Comparison of ENCODE assay signal across 17 cellular contexts in the genomic region with DNA sequence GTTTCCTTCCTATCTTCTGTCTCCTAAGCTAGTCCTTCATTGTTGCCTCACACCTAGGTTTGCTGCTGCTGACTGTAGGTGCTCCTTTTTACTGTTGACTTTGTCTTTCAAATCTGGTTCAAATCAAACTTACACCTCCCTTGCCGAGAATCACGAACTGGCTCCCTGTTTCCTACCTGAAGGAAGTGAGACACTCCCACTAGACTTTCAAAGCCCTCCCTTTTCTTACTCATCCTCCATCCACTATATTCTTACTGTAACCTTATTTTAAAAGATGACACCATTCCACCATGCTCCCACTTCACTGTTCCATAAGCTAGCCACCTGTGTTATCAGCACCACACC. TPM values are rescaled to one million over a fixed set of nuclear protein-coding genes. Genes with fewer than 3 reads are reported as not detected.
DNase-seq lines count a peak whose midpoint lies in the region; ATAC-seq, FAIRE-seq and TF ChIP-seq lines count a peak whose summit lies in the region.
"Had no signal": no experiment of that assay in that cellular context is flagged by ENCODE, and none has a peak within 500 bp of the region (broad histone marks: within the 10 kb centered on the region; RNA-seq: fewer than 3 reads in every experiment).

No MANE protein-coding gene starts in this region.

- no peaks in the 10 kb centered on the region for H3K79me1 ChIP-seq in mesenchymal stem cell (replicated peaks; ENCODE audit: low read length, poor library complexity, severe bottlenecking)

- ATAC-seq in GM19467 (IDR thresholded peaks at IDR 0.05; ENCODE audit: unreplicated experiment): no peak
- ATAC-seq: heart left ventricle had no signal

- no peak overlapping the region for H4K8ac ChIP-seq in mesenchymal stem cell (ENCODE audit: low read length)

- no peak overlapping the region for H3K4me2 ChIP-seq in mesenchymal stem cell (ENCODE audit: low read length, poor library complexity, severe bottlenecking)

- CTCF ChIA-PET in activated CD4-positive, alpha-beta T cell treated with anti-CD3 and anti-CD28 coated beads, Interleukin-2, amount 10 ng/mL, durations not matched to agents 7 days and 5 days (lab: Charles Lee): no interaction called here

- no peaks in the 10 kb centered on the region for H3K4me1 Mint-ChIP-seq in activated CD4-positive, alpha-beta T cell treated with anti-CD3 and anti-CD28 coated beads, Interleukin-2, amount 10 ng/mL, durations not matched to agents 7 days and 5 days
- H3K4me1 Mint-ChIP-seq in activated T-helper 2 cell treated with anti-CD3 and anti-CD28 coated beads, Interferon-gamma antibody, Interleukin-2, Interleukin-4, amounts not matched to agents 10 μg/mL and 5 μg/mL and 100 μg/mL, durations not matched to agents 14 hours and 24 hours and 36 hours (ENCODE audit: low read depth): no peaks in the 10 kb centered on the region
- H3K4me1 Mint-ChIP-seq: activated CD4-positive, alpha-beta memory T cell treated with anti-CD3 and anti-CD28 coated beads, Interleukin-2, amount 10 ng/mL, durations not matched to agents 7 days and 5 days; CD4-positive, alpha-beta memory T cell; naive B cell had no signal

- no peak overlapping the region for H2BK15ac ChIP-seq in mesenchymal stem cell (ENCODE audit: low read depth, poor library complexity, severe bottlenecking)

- H2BK5ac ChIP-seq in mesenchymal stem cell (ENCODE audit: low read depth, low read length, poor library complexity, severe bottlenecking): no peak overlapping the region

- POLR2A ChIA-PET in activated CD4-positive, alpha-beta T cell treated with anti-CD3 and anti-CD28 coated beads, Interleukin-2, amount 10 ng/mL, durations not matched to agents 7 days and 5 days (lab: Charles Lee): no interaction called here

- intact Hi-C loops in activated T-helper 2 cell treated with anti-CD3 and anti-CD28 coated beads, Interferon-gamma antibody, Interleukin-2, Interleukin-4, amounts not matched to agents 10 μg/mL and 5 μg/mL and 100 μg/mL, durations not matched to agents 14 hours and 24 hours and 36 hours (cut with micrococcal nuclease): no loop called here

- no peaks in the 10 kb centered on the region for H3K9me3 Mint-ChIP-seq in activated CD4-positive, alpha-beta T cell treated with anti-CD3 and anti-CD28 coated beads, Interleukin-2, amount 10 ng/mL, durations not matched to agents 7 days and 5 days
- H3K9me3 Mint-ChIP-seq in activated T-helper 2 cell treated with anti-CD3 and anti-CD28 coated beads, Interferon-gamma antibody, Interleukin-2, Interleukin-4, amounts not matched to agents 10 μg/mL and 5 μg/mL and 100 μg/mL, durations not matched to agents 14 hours and 24 hours and 36 hours: no peaks in the 10 kb centered on the region
- H3K9me3 Mint-ChIP-seq: activated CD4-positive, alpha-beta memory T cell treated with anti-CD3 and anti-CD28 coated beads, Interleukin-2, amount 10 ng/mL, durations not matched to agents 7 days and 5 days; CD4-positive, alpha-beta memory T cell; naive B cell had no signal

- no peaks in the 10 kb centered on the region for H3K36me3 Mint-ChIP-seq in activated CD4-positive, alpha-beta T cell treated with anti-CD3 and anti-CD28 coated beads, Interleukin-2, amount 10 ng/mL, durations not matched to agents 7 days and 5 days (ENCODE audit: low read depth)
- H3K36me3 Mint-ChIP-seq in activated T-helper 2 cell treated with anti-CD3 and anti-CD28 coated beads, Interferon-gamma antibody, Interleukin-2, Interleukin-4, amounts not matched to agents 10 μg/mL and 5 μg/mL and 100 μg/mL, durations not matched to agents 14 hours and 24 hours and 36 hours (ENCODE audit: low read depth): no peaks in the 10 kb centered on the region
- H3K36me3 Mint-ChIP-seq: CD4-positive, alpha-beta memory T cell; naive B cell had no signal

- H3K27ac Mint-ChIP-seq in activated CD4-positive, alpha-beta T cell treated with anti-CD3 and anti-CD28 coated beads, Interleukin-2, amount 10 ng/mL, durations not matched to agents 7 days and 5 days: no peak overlapping the region
- H3K27ac Mint-ChIP-seq in activated T-helper 2 cell treated with anti-CD3 and anti-CD28 coated beads, Interferon-gamma antibody, Interleukin-2, Interleukin-4, amounts not matched to agents 10 μg/mL and 5 μg/mL and 100 μg/mL, durations not matched to agents 14 hours and 24 hours and 36 hours: no peak overlapping the region
- H3K27ac Mint-ChIP-seq: activated CD4-positive, alpha-beta memory T cell treated with anti-CD3 and anti-CD28 coated beads, Interleukin-2, amount 10 ng/mL, durations not matched to agents 7 days and 5 days; CD4-positive, alpha-beta memory T cell; naive B cell had no signal

- no peaks in the 10 kb centered on the region for H3K27me3 ChIP-seq in ACC112 (ENCODE audit: insufficient read depth, low read length)
- H3K27me3 ChIP-seq in bronchial epithelial cell (ENCODE audit: control insufficient read depth, insufficient read depth, low read length): no peaks in the 10 kb centered on the region
- H3K27me3 ChIP-seq in mesenchymal stem cell (ENCODE audit: control insufficient read depth in 1 of 2, insufficient read depth in 1 of 2, low read length in 2 of 2): no peaks in the 10 kb centered on the region

- H4K91ac ChIP-seq in mesenchymal stem cell (ENCODE audit: low read length): no peak overlapping the region

- no peak overlapping the region for H3K4me3 Mint-ChIP-seq in activated CD4-positive, alpha-beta T cell treated with anti-CD3 and anti-CD28 coated beads, Interleukin-2, amount 10 ng/mL, durations not matched to agents 7 days and 5 days
- no peak overlapping the region for H3K4me3 Mint-ChIP-seq in activated T-helper 2 cell treated with anti-CD3 and anti-CD28 coated beads, Interferon-gamma antibody, Interleukin-2, Interleukin-4, amounts not matched to agents 10 μg/mL and 5 μg/mL and 100 μg/mL, durations not matched to agents 14 hours and 24 hours and 36 hours (ENCODE audit: low read depth)
- H3K4me3 Mint-ChIP-seq: activated CD4-positive, alpha-beta memory T cell treated with anti-CD3 and anti-CD28 coated beads, Interleukin-2, amount 10 ng/mL, durations not matched to agents 7 days and 5 days; CD4-positive, alpha-beta memory T cell; naive B cell had no signal

- H3K4me1 ChIP-seq in ACC112 (ENCODE audit: control insufficient read depth, insufficient read depth, low read length, unreplicated experiment) (peaks cover 28% of the 10 kb centered on the region), mesenchymal stem cell (ENCODE audit: control insufficient read depth, insufficient read depth, low read depth, low read length) (peaks cover 6% of the 10 kb centered on the region)
- H3K4me1 ChIP-seq: heart left ventricle had no signal

- H3K4ac ChIP-seq in mesenchymal stem cell (ENCODE audit: low read depth in 1 of 2, low read length in 2 of 2): no peak overlapping the region

- H3K18ac ChIP-seq in mesenchymal stem cell (ENCODE audit: low read depth in 1 of 2, low read length in 2 of 2): no peak overlapping the region

- DNase-seq in NCI-H226 (peak; percentile 29), bronchial epithelial cell (ENCODE audit: low read depth) (peak; percentile 79), mesenchymal stem cell (no peak), HCEC 1CT (no peak)
- DNase-seq in activated CD4-positive, alpha-beta T cell treated with anti-CD3 and anti-CD28 coated beads, Interleukin-2, amount 10 ng/mL, durations not matched to agents 7 days and 5 days: no peak
- no peak for DNase-seq in activated T-helper 2 cell treated with anti-CD3 and anti-CD28 coated beads, Interferon-gamma antibody, Interleukin-2, Interleukin-4, amounts not matched to agents 10 μg/mL and 5 μg/mL and 100 μg/mL, durations not matched to agents 14 hours and 24 hours and 36 hours (ENCODE audit: low spot score)
- DNase-seq: activated CD4-positive, alpha-beta memory T cell treated with anti-CD3 and anti-CD28 coated beads, Interleukin-2, amount 10 ng/mL, durations not matched to agents 7 days and 5 days; CD4-positive, alpha-beta memory T cell; cortex of kidney; heart left ventricle; naive B cell; NCI-H1048; NCI-H2171 had no signal

- peak overlapping the region; percentile 66; the same call in 1 of the 2 replicates for H3K27ac ChIP-seq in ACC112 (ENCODE audit: low read depth, low read length)
- peak overlapping the region; percentile 84 for H3K27ac ChIP-seq in mesenchymal stem cell (ENCODE audit: low read length, poor library complexity, severe bottlenecking)
- H3K27ac ChIP-seq: heart left ventricle had no signal

- no peak overlapping the region for H3K9ac ChIP-seq in mesenchymal stem cell (ENCODE audit: low read length)

- H2AFZ ChIP-seq in ACC112 (ENCODE audit: low read length, unreplicated experiment) (no peak overlapping the region), mesenchymal stem cell (ENCODE audit: low read depth, low read length) (peak overlapping the region; percentile 62)

- H3K79me2 ChIP-seq in ACC112 (ENCODE audit: control insufficient read depth, insufficient read depth, low read length, unreplicated experiment): no peaks in the 10 kb centered on the region

- H2BK12ac ChIP-seq in mesenchymal stem cell (ENCODE audit: low read length in 2 of 2): no peak overlapping the region

- H3K23ac ChIP-seq in mesenchymal stem cell (ENCODE audit: low read length in 2 of 2): no peak overlapping the region

- H2AK5ac ChIP-seq in mesenchymal stem cell (ENCODE audit: low read length, severe bottlenecking): peak overlapping the region; percentile 19

- H2BK120ac ChIP-seq in mesenchymal stem cell (ENCODE audit: low read depth, low read length): no peak overlapping the region

- peak overlapping the region; percentile 39; the same call in 1 of the 2 replicates for H3K4me3 ChIP-seq in ACC112 (ENCODE audit: low read depth, low read length)
- H3K4me3 ChIP-seq in bronchial epithelial cell (ENCODE audit: low read depth, low read length): no peak overlapping the region
- H3K4me3 ChIP-seq in mesenchymal stem cell (ENCODE audit: insufficient read depth in 1 of 2, low read depth in 1 of 2, low read length in 2 of 2): no peak overlapping the region
- H3K4me3 ChIP-seq: heart left ventricle had no signal

- peaks cover 3% of the 10 kb centered on the region for H3K27me3 Mint-ChIP-seq in activated CD4-positive, alpha-beta T cell treated with anti-CD3 and anti-CD28 coated beads, Interleukin-2, amount 10 ng/mL, durations not matched to agents 7 days and 5 days
- peaks cover 11% of the 10 kb centered on the region for H3K27me3 Mint-ChIP-seq in activated T-helper 2 cell treated with anti-CD3 and anti-CD28 coated beads, Interferon-gamma antibody, Interleukin-2, Interleukin-4, amounts not matched to agents 10 μg/mL and 5 μg/mL and 100 μg/mL, durations not matched to agents 14 hours and 24 hours and 36 hours (ENCODE audit: low read depth)

- H3K36me3 ChIP-seq in ACC112 (ENCODE audit: insufficient read depth, low read length): no peaks in the 10 kb centered on the region
- H3K36me3 ChIP-seq in bronchial epithelial cell (ENCODE audit: control insufficient read depth, insufficient read depth, low read length): no peaks in the 10 kb centered on the region
- H3K36me3 ChIP-seq in mesenchymal stem cell (ENCODE audit: control insufficient read depth in 1 of 2, insufficient read depth in 2 of 2, low read depth in 1 of 2, low read length in 2 of 2): no peaks in the 10 kb centered on the region
- H3K36me3 ChIP-seq: heart left ventricle had no signal

- 51% methylated on average over 2 of the region's 2 CpGs for WGBS in mesenchymal stem cell

- no peak for TF ChIP-seq CTCF in bronchial epithelial cell (IDR thresholded peaks at IDR 0.05; ENCODE audit: insufficient read depth, low read length, severe bottlenecking)

- H3K14ac ChIP-seq in mesenchymal stem cell (ENCODE audit: low read length in 2 of 2): no peak overlapping the region

- no peaks in the 10 kb centered on the region for H3K9me3 ChIP-seq in mesenchymal stem cell (ENCODE audit: control insufficient read depth, low read length)
- H3K9me3 ChIP-seq: heart left ventricle had no signal

- FAIRE-seq in bronchial epithelial cell (lab: Jason Lieb, UNC): no peak
- FAIRE-seq: A204.1, TTC549 had no signal

RNA-seq across cellular contexts. Expression of a gene that starts 10.5 kb away (rescaled TPM):
- 76.9 and 109 TPM in 2 replicates for total RNA-seq in bronchial epithelial cell
- polyA plus RNA-seq in mesenchymal stem cell (2013, experiment 1 of 2): 1.1 TPM
- 1.4 TPM for polyA plus RNA-seq in mesenchymal stem cell (2013, experiment 2 of 2)
- 1 to 10 TPM; 3.9 to 4.6 TPM for total RNA-seq in activated CD4-positive, alpha-beta T cell treated with anti-CD3 and anti-CD28 coated beads, Interleukin-2, amount 10 ng/mL, durations not matched to agents 7 days and 5 days
- total RNA-seq in activated T-helper 2 cell treated with anti-CD3 and anti-CD28 coated beads, Interferon-gamma antibody, Interleukin-2, Interleukin-4, amounts not matched to agents 10 μg/mL and 5 μg/mL and 100 μg/mL, durations not matched to agents 14 hours and 24 hours and 36 hours: 0.11 and 0.21 TPM in 2 replicates

RNA-seq across cellular contexts. Expression of a gene that starts 56.9 kb away (rescaled TPM):
- 21.9 and 26.1 TPM in 2 replicates for total RNA-seq in bronchial epithelial cell
- 15.0 TPM for polyA plus RNA-seq in mesenchymal stem cell (2013, experiment 1 of 2)
- 16.4 TPM for polyA plus RNA-seq in mesenchymal stem cell (2013, experiment 2 of 2)
- 10 to 100 TPM; 27.1 to 30.7 TPM for total RNA-seq in activated CD4-positive, alpha-beta T cell treated with anti-CD3 and anti-CD28 coated beads, Interleukin-2, amount 10 ng/mL, durations not matched to agents 7 days and 5 days
- total RNA-seq in activated T-helper 2 cell treated with anti-CD3 and anti-CD28 coated beads, Interferon-gamma antibody, Interleukin-2, Interleukin-4, amounts not matched to agents 10 μg/mL and 5 μg/mL and 100 μg/mL, durations not matched to agents 14 hours and 24 hours and 36 hours: 49.5 and 49.7 TPM in 2 replicates

Comparison
In these comparisons a context has a peak if more than half of its experiments do, and no peak if none do; other contexts are left out.
1. DNase-seq: peak in NCI-H226 (single experiment) and bronchial epithelial cell (single experiment); none in mesenchymal stem cell (single experiment), activated CD4-positive, alpha-beta T cell treated with anti-CD3 and anti-CD28 coated beads, Interleukin-2, amount 10 ng/mL, durations not matched to agents 7 days and 5 days (single experiment), HCEC 1CT (single experiment) and activated T-helper 2 cell treated with anti-CD3 and anti-CD28 coated beads, Interferon-gamma antibody, Interleukin-2, Interleukin-4, amounts not matched to agents 10 μg/mL and 5 μg/mL and 100 μg/mL, durations not matched to agents 14 hours and 24 hours and 36 hours (single experiment).
2. RNA of a gene that starts 10.5 kb away (total RNA-seq): 76.9 to 109 TPM in bronchial epithelial cell; 3.9 to 4.6 TPM in activated CD4-positive, alpha-beta T cell treated with anti-CD3 and anti-CD28 coated beads, Interleukin-2, amount 10 ng/mL, durations not matched to agents 7 days and 5 days and 0.11 to 0.21 TPM in activated T-helper 2 cell treated with anti-CD3 and anti-CD28 coated beads, Interferon-gamma antibody, Interleukin-2, Interleukin-4, amounts not matched to agents 10 μg/mL and 5 μg/mL and 100 μg/mL, durations not matched to agents 14 hours and 24 hours and 36 hours; every median in the first group is over 10 times any median in the second.